21 cellular contexts compared by ENCODE assay signal in the genomic region with DNA sequence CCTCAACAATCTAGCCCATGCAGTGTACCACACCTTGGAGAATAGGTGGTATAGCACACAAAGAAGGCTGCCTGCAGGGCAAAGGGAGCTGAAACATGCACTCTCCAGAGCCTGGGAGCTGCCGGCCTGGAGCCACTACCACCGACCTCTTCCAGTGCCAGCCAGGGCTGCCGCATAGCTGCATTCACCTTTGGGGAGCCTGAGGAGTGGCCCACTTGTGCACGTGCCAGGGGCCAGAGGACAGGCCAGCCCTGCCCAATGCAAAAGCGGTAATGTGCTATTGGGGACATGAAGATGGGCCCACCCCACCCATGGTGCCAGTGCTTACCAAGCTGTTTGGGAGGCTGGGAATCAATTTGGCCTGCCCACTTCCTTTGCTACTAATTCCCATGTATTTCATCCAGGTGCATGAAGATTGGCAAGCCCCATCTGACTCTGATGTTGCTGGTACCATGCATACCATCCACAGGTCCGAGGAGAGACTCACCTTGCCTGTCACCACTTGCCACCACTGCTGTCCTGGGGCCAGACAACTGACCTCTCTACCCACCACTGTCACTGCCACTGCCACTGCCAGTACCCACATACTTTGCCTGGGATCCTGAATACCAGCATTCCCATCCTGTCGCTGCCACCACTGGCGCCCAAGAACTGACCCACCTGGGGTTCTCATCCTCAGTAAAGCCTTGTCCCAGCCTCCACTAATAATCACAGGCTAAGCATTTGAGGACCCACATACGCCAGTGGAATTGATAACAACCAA.
DNase-seq lines count a peak whose midpoint lies in the region; ATAC-seq and TF ChIP-seq lines count a peak whose summit lies in the region.
"Had no signal": no experiment of that assay in that cellular context is flagged by ENCODE, and none has a peak within 500 bp of the region (broad histone marks: within the 10 kb centered on the region; RNA-seq: fewer than 3 reads in every experiment).

No MANE protein-coding gene starts in this region.

- H3K36me3 ChIP-seq in osteoblast (ENCODE audit: insufficient read depth, low read length) = no peaks in the 10 kb centered on the region
- no peaks in the 10 kb centered on the region for H3K36me3 ChIP-seq in aorta (ENCODE audit: control insufficient read depth in 1 of 2, insufficient read depth in 2 of 2, low read length in 1 of 2)
- H3K36me3 ChIP-seq: BE2C; BLaER1 treated with 17β-estradiol and CSF1 and Interleukin-3, amounts not matched to agents 10 nM and 100 nM had no signal

- no peaks in the 10 kb centered on the region for H3K27me3 Mint-ChIP-seq in activated naive CD4-positive, alpha-beta T cell treated with anti-CD3 and anti-CD28 coated beads for 36 hours (ENCODE audit: low read depth)
- H3K27me3 Mint-ChIP-seq: CD4-positive, alpha-beta T cell; CD8-positive, alpha-beta memory T cell had no signal

- no peaks in the 10 kb centered on the region for H3K4me1 Mint-ChIP-seq in activated naive CD4-positive, alpha-beta T cell treated with anti-CD3 and anti-CD28 coated beads for 36 hours (ENCODE audit: low read depth)
- H3K4me1 Mint-ChIP-seq: CD14-positive monocyte; CD8-positive, alpha-beta memory T cell; GM23338; H9 had no signal

- no peak for ATAC-seq in aorta (ENCODE audit: low FRiP score)
- ATAC-seq: GM23338, HCT116 had no signal

- H3K9me3 Mint-ChIP-seq in activated naive CD4-positive, alpha-beta T cell treated with anti-CD3 and anti-CD28 coated beads for 36 hours = peaks cover 2% of the 10 kb centered on the region
- H3K9me3 Mint-ChIP-seq: GM23338 had no signal

- WGBS in aorta, 2 donors = 80 to 93% methylated on average over 9 of the region's 9 CpGs

- no peak overlapping the region for H3K4me3 Mint-ChIP-seq in activated naive CD4-positive, alpha-beta T cell treated with anti-CD3 and anti-CD28 coated beads for 36 hours
- H3K4me3 Mint-ChIP-seq: CD14-positive monocyte; CD4-positive, alpha-beta T cell; CD8-positive, alpha-beta memory T cell; GM23338; H9 had no signal

- DNase-seq in activated naive CD4-positive, alpha-beta T cell treated with anti-CD3 and anti-CD28 coated beads, Interleukin-2, amount 50 U/mL, for 16 hours = peak; percentile 4
- no peak for DNase-seq in activated naive CD4-positive, alpha-beta T cell treated with anti-CD3 and anti-CD28 coated beads for 36 hours
- DNase-seq in osteoblast (ENCODE audit: insufficient read length, low spot score, missing footprints) = peak; percentile 29
- peak; percentile 38 to 59 for DNase-seq in aorta
- DNase-seq in DMS153 treated with DMSO at 0.1 percent for 48 hours (lab: John Stamatoyannopoulos, UW; ENCODE audit: unreplicated experiment) = no peak
- no peak for DNase-seq in iPS-NIHi7 (ENCODE audit: extremely low spot score)
- DNase-seq: ACHN; AML-193; BE2C; CD4-positive, alpha-beta T cell; CD8-positive, alpha-beta memory T cell; DMS 273 treated with DMSO at 0.1 percent for 48 hours; DMS53; DMS79 treated with DMSO at 0.1 percent for 48 hours; GF-D8; H9 had no signal

- no peak overlapping the region for H3K27ac ChIP-seq in osteoblast (ENCODE audit: low read depth, low read length)
- no peak overlapping the region for H3K27ac ChIP-seq in aorta (ENCODE audit: low read depth in 1 of 2, low read length in 2 of 2)
- H3K27ac ChIP-seq: 22Rv1; BLaER1 treated with 17β-estradiol and CSF1 and Interleukin-3, amounts not matched to agents 10 nM and 100 nM had no signal

- CTCF ChIA-PET in activated naive CD4-positive, alpha-beta T cell treated with anti-CD3 and anti-CD28 coated beads for 36 hours (lab: Charles Lee) = no interaction called here

- H3K27me3 ChIP-seq in osteoblast (ENCODE audit: insufficient read depth, low read length) = no peaks in the 10 kb centered on the region
- no peaks in the 10 kb centered on the region for H3K27me3 ChIP-seq in aorta (ENCODE audit: control insufficient read depth in 1 of 2, insufficient read depth in 2 of 2, low read length in 1 of 2)
- H3K27me3 ChIP-seq: BE2C had no signal

- intact Hi-C loops in activated naive CD4-positive, alpha-beta T cell treated with anti-CD3 and anti-CD28 coated beads for 36 hours (cut with micrococcal nuclease) = no loop called here
- intact Hi-C loops in aorta (cut with DNase I) = no loop called here

- TF ChIP-seq CTCF in osteoblast (IDR thresholded peaks at IDR 0.05; ENCODE audit: extremely low read depth, low read depth, low read length) = no peak

- H3K9me3 ChIP-seq in osteoblast (ENCODE audit: low read depth, low read length) (peaks cover 3% of the 10 kb centered on the region), aorta (ENCODE audit: control insufficient read depth, low read length) (no peaks in the 10 kb centered on the region)
- H3K9me3 ChIP-seq: BE2C; BLaER1 treated with 17β-estradiol and CSF1 and Interleukin-3, amounts not matched to agents 10 nM and 100 nM had no signal

- H3K36me3 Mint-ChIP-seq in activated naive CD4-positive, alpha-beta T cell treated with anti-CD3 and anti-CD28 coated beads for 36 hours (ENCODE audit: low read depth) = no peaks in the 10 kb centered on the region
- H3K36me3 Mint-ChIP-seq: CD14-positive monocyte; CD8-positive, alpha-beta memory T cell had no signal

- no peak overlapping the region for H2AFZ ChIP-seq in osteoblast (ENCODE audit: low read length)
- H2AFZ ChIP-seq: GM23338 had no signal

- no peak overlapping the region for H3K4me2 ChIP-seq in osteoblast (ENCODE audit: insufficient read depth, low read length)
- H3K4me2 ChIP-seq: BLaER1 treated with 17β-estradiol and CSF1 and Interleukin-3, amounts not matched to agents 10 nM and 100 nM; GM23338 had no signal

- no peaks in the 10 kb centered on the region for H3K79me2 ChIP-seq in osteoblast (ENCODE audit: insufficient read depth, low read length)

- H4K20me1 ChIP-seq in osteoblast (ENCODE audit: insufficient read depth, low read length) = no peaks in the 10 kb centered on the region

- H3K27ac Mint-ChIP-seq in activated naive CD4-positive, alpha-beta T cell treated with anti-CD3 and anti-CD28 coated beads for 36 hours = no peak overlapping the region
- H3K27ac Mint-ChIP-seq: CD4-positive, alpha-beta T cell; CD8-positive, alpha-beta memory T cell; GM23338; H9 had no signal

- no peak overlapping the region for H3K4me3 ChIP-seq in osteoblast (ENCODE audit: insufficient read depth, low read length)
- H3K4me3 ChIP-seq in aorta (ENCODE audit: low read length in 2 of 2) = no peak overlapping the region
- H3K4me3 ChIP-seq: BLaER1 treated with 17β-estradiol and CSF1 and Interleukin-3, amounts not matched to agents 10 nM and 100 nM; GM23338 had no signal

- H3K4me1 ChIP-seq in osteoblast (ENCODE audit: insufficient read depth, low read length) (no peaks in the 10 kb centered on the region), aorta (ENCODE audit: control insufficient read depth in 1 of 2, insufficient read depth in 2 of 2, low read length in 2 of 2) (no peaks in the 10 kb centered on the region)
- H3K4me1 ChIP-seq: BE2C; BLaER1 treated with 17β-estradiol and CSF1 and Interleukin-3, amounts not matched to agents 10 nM and 100 nM had no signal

Comparison
In these comparisons a context has a peak if more than half of its experiments do, and no peak if none do; other contexts are left out.
1. DNase-seq: peak in activated naive CD4-positive, alpha-beta T cell treated with anti-CD3 and anti-CD28 coated beads, Interleukin-2, amount 50 U/mL, for 16 hours (single experiment), osteoblast (single experiment) and aorta (2 of 2); none in activated naive CD4-positive, alpha-beta T cell treated with anti-CD3 and anti-CD28 coated beads for 36 hours (single experiment), DMS153 treated with DMSO at 0.1 percent for 48 hours (single experiment) and iPS-NIHi7 (single experiment).